Comparison of ENCODE assay signal across 30 cellular contexts in genomic region chr2:104474725-104475124, GRCh38.
"Had no signal": no experiment of that assay in that cellular context is flagged by ENCODE, and none has a peak within 500 bp of the region (broad histone marks: within the 10 kb centered on the region; RNA-seq: fewer than 3 reads in every experiment).

No MANE protein-coding gene starts in this region.

- ATAC-seq: foreskin keratinocyte; left cardiac atrium; stimulated activated naive B cell treated with anti-CD40 and anti-IgM and Interleukin-4, amounts not matched to agents 10 μg/mL and 1 μg/mL and 100 μg/mL, for 72 hours had no signal

- H3K36me3 Mint-ChIP-seq: activated naive CD8-positive, alpha-beta T cell treated with anti-CD3 and anti-CD28 coated beads for 36 hours; mesothelial cell of epicardium; naive B cell; stimulated activated naive B cell treated with anti-CD40 and anti-IgM and Interleukin-4, amounts not matched to agents 10 μg/mL and 1 μg/mL and 100 μg/mL, for 72 hours had no signal

- H3K4me3 Mint-ChIP-seq: activated naive CD4-positive, alpha-beta T cell treated with anti-CD3 and anti-CD28 coated beads for 36 hours; activated naive CD8-positive, alpha-beta T cell treated with anti-CD3 and anti-CD28 coated beads for 36 hours; activated T-helper 1 cell treated with anti-CD3 and anti-CD28 coated beads, Interleukin-12 subunit alpha, Interleukin-12 subunit beta, Interleukin-2, Interleukin-4 antibody, amounts not matched to agents 30 ng/mL and 10 ng/mL and 1 ng/mL, durations not matched to agents 14 hours and 24 hours and 36 hours; dendritic cell treated with granulocyte-macrophage colony-stimulating factor and Interleukin-4, amounts not matched to agents 40 ng/mL and 50 ng/mL, for 4 days; mesothelial cell of epicardium; naive B cell; nephron progenitor cell; stimulated activated naive B cell treated with anti-CD40 and anti-IgM and Interleukin-4, amounts not matched to agents 10 μg/mL and 1 μg/mL and 100 μg/mL, for 72 hours; T-helper 1 cell treated with Interleukin-12 subunit alpha and Interleukin-12 subunit beta and Interleukin-4 antibody, amounts not matched to agents 30 μg/mL and 1 μg/mL, for 36 hours had no signal

- H3K9me3 Mint-ChIP-seq: activated naive CD4-positive, alpha-beta T cell treated with anti-CD3 and anti-CD28 coated beads for 36 hours; activated naive CD8-positive, alpha-beta T cell treated with anti-CD3 and anti-CD28 coated beads for 36 hours; activated T-helper 1 cell treated with anti-CD3 and anti-CD28 coated beads, Interleukin-12 subunit alpha, Interleukin-12 subunit beta, Interleukin-2, Interleukin-4 antibody, amounts not matched to agents 30 ng/mL and 10 ng/mL and 1 ng/mL, durations not matched to agents 14 hours and 24 hours and 36 hours; dendritic cell treated with granulocyte-macrophage colony-stimulating factor and Interleukin-4, amounts not matched to agents 40 ng/mL and 50 ng/mL, for 4 days; mesothelial cell of epicardium; nephron progenitor cell; T-helper 1 cell treated with Interleukin-12 subunit alpha and Interleukin-12 subunit beta and Interleukin-4 antibody, amounts not matched to agents 30 μg/mL and 1 μg/mL, for 36 hours had no signal

- H3K4me1 Mint-ChIP-seq: activated naive CD8-positive, alpha-beta T cell treated with anti-CD3 and anti-CD28 coated beads for 36 hours; mesothelial cell of epicardium; naive B cell; stimulated activated naive B cell treated with anti-CD40 and anti-IgM and Interleukin-4, amounts not matched to agents 10 μg/mL and 1 μg/mL and 100 μg/mL, for 72 hours had no signal

- H3K27me3 ChIP-seq: adrenal gland, ascending aorta, foreskin keratinocyte, right atrium auricular region, stomach, suprapubic skin, transverse colon had no signal

- DNase-seq: activated CD4-positive, alpha-beta T cell treated with anti-CD3 and anti-CD28 coated beads for 4 hours; activated CD4-positive, alpha-beta T cell treated with anti-CD3 and anti-CD28 coated beads, Interleukin-2, amount 50 U/mL, for 48 hours; activated CD8-positive, alpha-beta memory T cell treated with anti-CD3 and anti-CD28 coated beads, Interleukin-2, amount 50 U/mL, for 4 hours; activated effector memory CD4-positive, alpha-beta T cell treated with anti-CD3 and anti-CD28 coated beads, Interleukin-2, amount 50 U/mL, for 16 hours; activated naive CD4-positive, alpha-beta T cell treated with anti-CD3 and anti-CD28 coated beads for 36 hours; activated naive CD8-positive, alpha-beta T cell treated with anti-CD3 and anti-CD28 coated beads for 36 hours; activated T-cell treated with anti-CD3 and anti-CD28 coated beads, Interleukin-2, amount 50 U/mL, for 1 hour; adrenal gland; central memory CD4-positive, alpha-beta T cell; effector CD4-positive, alpha-beta T cell; foreskin keratinocyte; left cardiac atrium; naive B cell; nephron progenitor cell; occipital lobe; stimulated activated CD4-positive, alpha-beta T cell treated with anti-CD3 and anti-CD28 coated beads, Interleukin-15, amount 100 ng/mL, for 24 hours; stimulated activated CD4-positive, alpha-beta T cell treated with anti-CD3 and anti-CD28 coated beads, Interleukin-2, amount 100 ng/mL, for 24 hours; stimulated activated naive B cell treated with anti-CD40 and anti-IgM and Interleukin-4, amounts not matched to agents 10 μg/mL and 1 μg/mL and 100 μg/mL, for 72 hours; stomach; T-helper 9 cell; transverse colon had no signal

- H3K4me3 ChIP-seq: adrenal gland, ascending aorta, esophagus muscularis mucosa, right atrium auricular region, stomach, suprapubic skin, transverse colon had no signal

- H3K27ac ChIP-seq: adrenal gland, ascending aorta, esophagus muscularis mucosa, foreskin keratinocyte, right atrium auricular region, stomach, suprapubic skin, transverse colon, VCaP had no signal

- H3K9me3 ChIP-seq: adrenal gland, ascending aorta, esophagus muscularis mucosa, right atrium auricular region, stomach, suprapubic skin, transverse colon had no signal

- H3K36me3 ChIP-seq: adrenal gland, ascending aorta, esophagus muscularis mucosa, right atrium auricular region, stomach, suprapubic skin, transverse colon had no signal

- H3K4me1 ChIP-seq: adrenal gland, ascending aorta, esophagus muscularis mucosa, foreskin keratinocyte, right atrium auricular region, stomach, suprapubic skin, transverse colon had no signal

- H3K27ac Mint-ChIP-seq: activated naive CD4-positive, alpha-beta T cell treated with anti-CD3 and anti-CD28 coated beads for 36 hours; activated naive CD8-positive, alpha-beta T cell treated with anti-CD3 and anti-CD28 coated beads for 36 hours; activated T-helper 1 cell treated with anti-CD3 and anti-CD28 coated beads, Interleukin-12 subunit alpha, Interleukin-12 subunit beta, Interleukin-2, Interleukin-4 antibody, amounts not matched to agents 30 ng/mL and 10 ng/mL and 1 ng/mL, durations not matched to agents 14 hours and 24 hours and 36 hours; dendritic cell treated with granulocyte-macrophage colony-stimulating factor and Interleukin-4, amounts not matched to agents 40 ng/mL and 50 ng/mL, for 4 days; mesothelial cell of epicardium; nephron progenitor cell; stimulated activated naive B cell treated with anti-CD40 and anti-IgM and Interleukin-4, amounts not matched to agents 10 μg/mL and 1 μg/mL and 100 μg/mL, for 72 hours; T-helper 1 cell treated with Interleukin-12 subunit alpha and Interleukin-12 subunit beta and Interleukin-4 antibody, amounts not matched to agents 30 μg/mL and 1 μg/mL, for 36 hours had no signal
